ENCODE assay signal across 1 cellular context in genomic region chr11:76661835-76662434, GRCh38.
A peak's percentile ranks its signal among the peaks of the same experiment; 100 is the strongest.
TF ChIP-seq lines count a peak whose summit lies in the region.

No MANE protein-coding gene starts in this region.

TF ChIP-seq in K562, 482 proteins besides CTCF, POLR2A, EP300 and RAD21 (continued from another document):
- TF ChIP-seq C11orf30 (IDR thresholded peaks at IDR 0.05; ENCODE audit: low read depth), result peak; percentile 84
- peak in 1 of 2 experiments; percentile 41; a peak in 2 of 4 replicates for TF ChIP-seq KDM1A (IDR thresholded peaks at IDR 0.05)
- TF ChIP-seq THAP7 (CRISPR knock-in tag; IDR thresholded peaks at IDR 0.05), result no peak
- peak; percentile 80 for TF ChIP-seq BCOR (IDR thresholded peaks at IDR 0.05)
- TF ChIP-seq MAFF (IDR thresholded peaks at IDR 0.05; ENCODE audit: low read length), result peak; percentile 81
